26 cellular contexts compared by ENCODE assay signal in the genomic region with DNA sequence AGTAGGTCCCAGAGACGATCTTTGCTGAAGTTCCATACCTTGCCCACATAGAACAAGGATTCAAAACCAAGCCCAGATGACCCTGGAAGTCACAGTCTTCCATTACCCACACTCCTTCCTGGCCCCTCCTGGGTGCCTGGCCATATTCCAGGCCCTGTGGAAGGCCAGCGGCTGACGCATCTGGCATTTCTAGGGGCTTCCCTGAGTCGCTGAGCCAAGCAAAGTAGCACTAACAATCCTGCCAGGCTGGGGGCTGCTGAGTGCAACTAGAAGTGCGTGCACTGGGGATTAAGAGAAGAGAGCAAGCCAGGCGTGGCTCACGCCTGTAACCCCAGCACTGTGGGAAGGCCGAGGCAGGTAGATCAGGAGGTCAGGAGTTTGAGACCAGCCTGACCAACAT.
A peak's percentile ranks its signal among the peaks of the same experiment; 100 is the strongest.
DNase-seq lines count a peak whose midpoint lies in the region; ATAC-seq, FAIRE-seq and TF ChIP-seq lines count a peak whose summit lies in the region.
"Had no signal": no experiment of that assay in that cellular context is flagged by ENCODE, and none has a peak within 500 bp of the region (broad histone marks: within the 10 kb centered on the region; RNA-seq: fewer than 3 reads in every experiment).

No MANE protein-coding gene starts in this region.

- H3K56ac ChIP-seq in mesendoderm (ENCODE audit: low read length): no peak overlapping the region

- no peak for TF ChIP-seq RAD21 in SK-N-SH (IDR thresholded peaks at IDR 0.05; ENCODE audit: low read length)

- no peak overlapping the region for H2BK120ac ChIP-seq in mesendoderm (ENCODE audit: low read depth, low read length)

- no peak overlapping the region for H3K4ac ChIP-seq in mesendoderm (ENCODE audit: low read depth, low read length)

- H2BK15ac ChIP-seq in mesendoderm (replicated peaks; ENCODE audit: low read depth): no peak overlapping the region

- no peak for TF ChIP-seq EP300 in SK-N-SH (IDR thresholded peaks at IDR 0.05; ENCODE audit: borderline replicate concordance in 1 of 2, low read depth in 1 of 2, low read length in 1 of 2)

- CTCF ChIA-PET in SK-N-SH (lab: Yijun Ruan, JAX): no interaction called here

- H3F3A ChIP-seq in SK-N-SH (replicated peaks; ENCODE audit: insufficient read depth): no peaks in the 10 kb centered on the region

- H3K18ac ChIP-seq in mesendoderm (ENCODE audit: low read length): no peak overlapping the region

- H2AK5ac ChIP-seq in mesendoderm (ENCODE audit: low read length): no peak overlapping the region

- no peak for ATAC-seq in SK-N-SH treated with all-trans-retinoic acid at 6 μM for 48 hours
- ATAC-seq in HG03045 (IDR thresholded peaks at IDR 0.05; ENCODE audit: unreplicated experiment): no peak
- no peak for ATAC-seq in GM19467 (IDR thresholded peaks at IDR 0.05; ENCODE audit: unreplicated experiment)
- ATAC-seq: body of pancreas, gastrocnemius medialis, PC-3, Right ventricle myocardium inferior had no signal

- DNase-seq in SK-N-SH: peak; percentile 5
- DNase-seq in brain pericyte (ENCODE audit: low read depth, low spot score): peak; percentile 12
- DNase-seq in iris pigment epithelial cell (ENCODE audit: low read depth): peak; percentile 22
- no peak for DNase-seq in mesendoderm
- DNase-seq in GM12892 (ENCODE audit: insufficient read length): no peak
- DNase-seq: activated CD4-positive, alpha-beta T cell treated with anti-CD3 and anti-CD28 coated beads for 4 hours; activated gamma-delta T cell; activated naive CD8-positive, alpha-beta T cell treated with anti-CD3 and anti-CD28 coated beads, Interleukin-2, amount 10 ng/mL, durations not matched to agents 7 days and 5 days; activated T-cell treated with anti-CD3 and anti-CD28 coated beads, Interleukin-2, amount 50 U/mL, for 24 hours; CD4-positive, alpha-beta memory T cell; gastrocnemius medialis; NCI-H1417; NCI-H2081; NCI-H2227 treated with DMSO at 0.1 percent for 48 hours; PC-3 had no signal

- no peak overlapping the region for H2AFZ ChIP-seq in SK-N-SH (ENCODE audit: low read depth)

- H3K9me3 ChIP-seq in SK-N-SH: no peaks in the 10 kb centered on the region
- H3K9me3 ChIP-seq: body of pancreas, gastrocnemius medialis, prostate gland, thoracic aorta, vagina had no signal

- H3K9me2 ChIP-seq in SK-N-SH: no peaks in the 10 kb centered on the region

- H4K20me1 ChIP-seq in SK-N-SH (ENCODE audit: insufficient read depth): no peaks in the 10 kb centered on the region

- H4K8ac ChIP-seq in mesendoderm (ENCODE audit: low read depth, low read length): no peak overlapping the region

- H3K4me1 ChIP-seq in SK-N-SH (ENCODE audit: control insufficient read depth in 1 of 2, insufficient read depth in 2 of 2, low read depth in 1 of 2, low read length in 1 of 2): no peaks in the 10 kb centered on the region; a peak in 1 of 4 replicates
- H3K4me1 ChIP-seq in mesendoderm (ENCODE audit: control insufficient read depth, low read depth, low read length): no peaks in the 10 kb centered on the region
- H3K4me1 ChIP-seq: gastrocnemius medialis, prostate gland had no signal

- no peak overlapping the region for H2BK5ac ChIP-seq in mesendoderm (ENCODE audit: low read length)

- no peaks in the 10 kb centered on the region for H3K79me1 ChIP-seq in mesendoderm (ENCODE audit: low read length)

- FAIRE-seq in GM12892 (lab: Jason Lieb, UNC): no peak
- FAIRE-seq: A204.1, H54 had no signal

- no peaks in the 10 kb centered on the region for H3K27me3 ChIP-seq in SK-N-SH (ENCODE audit: insufficient read depth)
- H3K27me3 ChIP-seq in mesendoderm (ENCODE audit: insufficient read depth, low read length, poor library complexity): no peaks in the 10 kb centered on the region
- H3K27me3 ChIP-seq: body of pancreas, gastrocnemius medialis, vagina had no signal

- H4K5ac ChIP-seq in mesendoderm (ENCODE audit: low read length): no peak overlapping the region

- no peak for TF ChIP-seq POLR2A in GM12892 (IDR thresholded peaks at IDR 0.05; ENCODE audit: low read depth, low read length)

- no peak for TF ChIP-seq CTCF in SK-N-SH (IDR thresholded peaks at IDR 0.05)

- no peak overlapping the region for H3K9ac ChIP-seq in SK-N-SH
- H3K9ac ChIP-seq in mesendoderm (ENCODE audit: low read length): no peak overlapping the region

- WGBS in SK-N-SH (ENCODE audit: low lambda C conversion rate): 74% methylated on average over 6 of the region's 8 CpGs
- no CpG with 5 or more reads among the region's 8 CpGs for WGBS in mesendoderm (ENCODE audit: extremely low coverage, insufficient coverage, low lambda C conversion rate)

- no peak overlapping the region for H3K23ac ChIP-seq in mesendoderm (ENCODE audit: low read length)

- POLR2A ChIA-PET in SK-N-SH (lab: Yijun Ruan, JAX): no interaction called here

- H3K79me2 ChIP-seq in SK-N-SH (ENCODE audit: insufficient read depth) (no peaks in the 10 kb centered on the region), mesendoderm (ENCODE audit: control insufficient read depth, insufficient read depth, low read length) (no peaks in the 10 kb centered on the region)

- H3K4me2 ChIP-seq in SK-N-SH: no peak overlapping the region
- no peak overlapping the region for H3K4me2 ChIP-seq in mesendoderm (ENCODE audit: low read length)

- H3K36me3 ChIP-seq in SK-N-SH (replicated peaks in 1 of 2; ENCODE audit: control insufficient read depth in 1 of 2, insufficient read depth in 2 of 2, low read length in 1 of 2): no peaks in the 10 kb centered on the region
- no peaks in the 10 kb centered on the region for H3K36me3 ChIP-seq in mesendoderm (ENCODE audit: control insufficient read depth, insufficient read depth, low read length)
- H3K36me3 ChIP-seq: gastrocnemius medialis, prostate gland, thoracic aorta, vagina had no signal

- no peak overlapping the region for H3K4me3 ChIP-seq in SK-N-SH (ENCODE audit: low read depth in 2 of 2, low read length in 1 of 2)
- H3K4me3 ChIP-seq in mesendoderm (ENCODE audit: low read length): no peak overlapping the region
- H3K4me3 ChIP-seq: body of pancreas, gastrocnemius medialis, prostate gland, thoracic aorta, vagina had no signal

- H3K27ac ChIP-seq in SK-N-SH (ENCODE audit: low read depth in 2 of 2, low read length in 1 of 2): no peak overlapping the region
- no peak overlapping the region for H3K27ac ChIP-seq in mesendoderm (ENCODE audit: low read depth, low read length)
- H3K27ac ChIP-seq: body of pancreas, gastrocnemius medialis, prostate gland, thoracic aorta, vagina, VCaP had no signal

TF ChIP-seq in SK-N-SH, 30 proteins besides CTCF, POLR2A, EP300 and RAD21:
- no peak for TF ChIP-seq IRF3 (IDR thresholded peaks at IDR 0.05; ENCODE audit: low read depth, low read length)
- peak; percentile 22; the same call in 1 of the 2 replicates for TF ChIP-seq NFIC (IDR thresholded peaks at IDR 0.05; ENCODE audit: borderline replicate concordance)
TF ChIP-seq in SK-N-SH: peak in this region for 1.

TF ChIP-seq in SK-N-SH treated with all-trans-retinoic acid at 6 μM for 48 hours, 23 proteins besides CTCF, POLR2A, EP300 and RAD21 (continues in another document):
- no peak for TF ChIP-seq PATZ1 (CRISPR knock-in tag; IDR thresholded peaks at IDR 0.05; ENCODE audit: borderline replicate concordance)
- no peak for TF ChIP-seq ZNF8 (CRISPR knock-in tag; IDR thresholded peaks at IDR 0.05)
- no peak for TF ChIP-seq PPARA (CRISPR knock-in tag; IDR thresholded peaks at IDR 0.05; ENCODE audit: borderline replicate concordance)
- TF ChIP-seq ZFP3 (CRISPR knock-in tag; IDR thresholded peaks at IDR 0.05): no peak
- TF ChIP-seq TOX (CRISPR knock-in tag; IDR thresholded peaks at IDR 0.05; ENCODE audit: borderline replicate concordance): no peak
- no peak for TF ChIP-seq CSRNP3 (CRISPR knock-in tag; IDR thresholded peaks at IDR 0.05)
- TF ChIP-seq, protein P1, sequence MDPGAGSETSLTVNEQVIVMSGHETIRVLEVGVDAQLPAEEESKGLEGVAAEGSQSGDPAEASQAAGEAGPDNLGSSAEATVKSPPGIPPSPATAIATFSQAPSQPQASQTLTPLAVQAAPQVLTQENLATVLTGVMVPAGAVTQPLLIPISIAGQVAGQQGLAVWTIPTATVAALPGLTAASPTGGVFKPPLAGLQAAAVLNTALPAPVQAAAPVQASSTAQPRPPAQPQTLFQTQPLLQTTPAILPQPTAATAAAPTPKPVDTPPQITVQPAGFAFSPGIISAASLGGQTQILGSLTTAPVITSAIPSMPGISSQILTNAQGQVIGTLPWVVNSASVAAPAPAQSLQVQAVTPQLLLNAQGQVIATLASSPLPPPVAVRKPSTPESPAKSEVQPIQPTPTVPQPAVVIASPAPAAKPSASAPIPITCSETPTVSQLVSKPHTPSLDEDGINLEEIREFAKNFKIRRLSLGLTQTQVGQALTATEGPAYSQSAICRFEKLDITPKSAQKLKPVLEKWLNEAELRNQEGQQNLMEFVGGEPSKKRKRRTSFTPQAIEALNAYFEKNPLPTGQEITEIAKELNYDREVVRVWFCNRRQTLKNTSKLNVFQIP (CRISPR knock-in tag; IDR thresholded peaks at IDR 0.05; ENCODE audit: borderline replicate concordance, low read depth): no peak
- TF ChIP-seq ZC3H10 (CRISPR knock-in tag; IDR thresholded peaks at IDR 0.05): no peak
- no peak for TF ChIP-seq GLIS3 (CRISPR knock-in tag; IDR thresholded peaks at IDR 0.05)

Comparison
In these comparisons a context has a peak if more than half of its experiments do, and no peak if none do; other contexts are left out.
1. DNase-seq: peak in SK-N-SH (single experiment), brain pericyte (single experiment) and iris pigment epithelial cell (single experiment); none in mesendoderm (single experiment) and GM12892 (single experiment).